10 cellular contexts compared by ENCODE assay signal in the genomic region with DNA sequence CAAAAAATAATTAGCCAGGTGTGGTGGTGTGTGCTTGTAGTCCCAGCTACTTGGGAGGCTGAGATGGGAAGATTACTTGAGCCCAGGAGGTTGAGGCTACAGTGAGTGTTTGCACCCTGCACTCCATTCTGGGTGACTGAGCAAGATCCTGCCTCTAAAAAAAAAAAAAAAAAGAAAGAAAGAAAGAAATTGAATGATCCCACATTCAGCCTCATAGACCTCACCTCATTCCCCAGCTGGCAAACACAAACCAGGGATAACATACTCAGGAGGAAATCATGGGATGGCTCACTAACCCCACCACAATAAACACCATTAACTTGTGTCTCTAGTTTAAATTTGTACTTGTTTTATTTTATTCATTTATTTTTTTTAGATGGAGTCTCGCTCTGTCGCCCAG. TPM values are rescaled to one million over a fixed set of nuclear protein-coding genes. Genes with fewer than 3 reads are reported as not detected.
DNase-seq lines count a peak whose midpoint lies in the region; ATAC-seq and TF ChIP-seq lines count a peak whose summit lies in the region.
"Had no signal": no experiment of that assay in that cellular context is flagged by ENCODE, and none has a peak within 500 bp of the region (broad histone marks: within the 10 kb centered on the region; RNA-seq: fewer than 3 reads in every experiment).

No MANE protein-coding gene starts in this region.

- H3K9me3 Mint-ChIP-seq in dendritic cell treated with granulocyte-macrophage colony-stimulating factor and Interleukin-4, amounts not matched to agents 40 ng/mL and 50 ng/mL, for 4 days, result no peaks in the 10 kb centered on the region

- peak overlapping the region; percentile 56 for H3K27ac Mint-ChIP-seq in dendritic cell treated with granulocyte-macrophage colony-stimulating factor and Interleukin-4, amounts not matched to agents 40 ng/mL and 50 ng/mL, for 4 days

- 97 to 100% (median 100%) methylated on average over 2 of the region's 2 CpGs for WGBS in psoas muscle, 3 donors

- H3K9me3 ChIP-seq in BLaER1 treated with 17β-estradiol and CSF1 and Interleukin-3, amounts not matched to agents 10 nM and 100 nM (replicated peaks in 1 of 11), result no peaks in the 10 kb centered on the region
- no peaks in the 10 kb centered on the region for H3K9me3 ChIP-seq in Karpas-422 (ENCODE audit: low read length)
- no peaks in the 10 kb centered on the region for H3K9me3 ChIP-seq in psoas muscle

- no peak for TF ChIP-seq CTCF in psoas muscle (IDR thresholded peaks at IDR 0.05)

- intact Hi-C loops in dendritic cell treated with granulocyte-macrophage colony-stimulating factor and Interleukin-4, amounts not matched to agents 40 ng/mL and 50 ng/mL, for 4 days (cut with micrococcal nuclease), result loop anchor here (2.0 to 5.0 kb wide), 3 partner anchors 42 to 159 kb away; a partner anchor contains a TSS
- intact Hi-C loops in psoas muscle (cut with DNase I), result loop anchor here (5.0 to 10.0 kb wide), 3 partner anchors 44 to 146 kb away; a partner anchor contains a TSS

- H3K4me2 ChIP-seq in BLaER1 treated with 17β-estradiol and CSF1 and Interleukin-3, amounts not matched to agents 10 nM and 100 nM, result peak overlapping the region in 4 of 11 experiments; percentile 46 to 70 (median 56); a peak in 6 of 22 replicates
- no peak overlapping the region for H3K4me2 ChIP-seq in Karpas-422 (ENCODE audit: low read depth, low read length, poor library complexity, severe bottlenecking)

- H3K4me1 Mint-ChIP-seq in dendritic cell treated with granulocyte-macrophage colony-stimulating factor and Interleukin-4, amounts not matched to agents 40 ng/mL and 50 ng/mL, for 4 days (ENCODE audit: low read depth), result peaks cover 74% of the 10 kb centered on the region

- H3K27me3 ChIP-seq in BLaER1 treated with 17β-estradiol and CSF1 and Interleukin-3, amounts not matched to agents 10 nM and 100 nM, result no peaks in the 10 kb centered on the region
- H3K27me3 ChIP-seq in Karpas-422 (ENCODE audit: low read length) (no peaks in the 10 kb centered on the region), psoas muscle (ENCODE audit: insufficient read depth in 3 of 3, low read length in 2 of 3) (no peaks in the 10 kb centered on the region)

- no peaks in the 10 kb centered on the region for H3K9me2 ChIP-seq in Karpas-422 (replicated peaks; ENCODE audit: insufficient read depth, low read length)

- ATAC-seq in psoas muscle, result no peak
- ATAC-seq in GM18870 (IDR thresholded peaks at IDR 0.05; ENCODE audit: unreplicated experiment), result no peak

- peaks cover 91% of the 10 kb centered on the region for H3K36me3 Mint-ChIP-seq in dendritic cell treated with granulocyte-macrophage colony-stimulating factor and Interleukin-4, amounts not matched to agents 40 ng/mL and 50 ng/mL, for 4 days (ENCODE audit: low read depth)

- H3K4me3 Mint-ChIP-seq in dendritic cell treated with granulocyte-macrophage colony-stimulating factor and Interleukin-4, amounts not matched to agents 40 ng/mL and 50 ng/mL, for 4 days, result no peak overlapping the region

- H3K4me1 ChIP-seq in BLaER1 treated with 17β-estradiol and CSF1 and Interleukin-3, amounts not matched to agents 10 nM and 100 nM, result peaks cover 0 to 88% (median 38%) of the 10 kb centered on the region in 10 experiments; a peak in 14 of 20 replicates
- peaks cover 33% of the 10 kb centered on the region for H3K4me1 ChIP-seq in Karpas-422 (ENCODE audit: low read length)
- peaks cover 41% of the 10 kb centered on the region for H3K4me1 ChIP-seq in psoas muscle

- no peak for DNase-seq in Karpas-422
- no peak for DNase-seq in psoas muscle
- no peak for DNase-seq in KG1 (lab: John Stamatoyannopoulos, UW)
- DNase-seq in GM03348 (ENCODE audit: low spot score), result no peak
- no peak for DNase-seq in NCI-H2081 (lab: John Stamatoyannopoulos, UW)
- DNase-seq: NCI-H748 treated with DMSO at 0.1 percent for 48 hours, SW 1271 had no signal

- peaks cover 0 to 4% (median 0%) of the 10 kb centered on the region in 11 experiments; a peak in 1 of 22 replicates for H4K20me1 ChIP-seq in BLaER1 treated with 17β-estradiol and CSF1 and Interleukin-3, amounts not matched to agents 10 nM and 100 nM
- H4K20me1 ChIP-seq in Karpas-422 (ENCODE audit: insufficient read depth, low read depth, low read length), result no peaks in the 10 kb centered on the region

- peak overlapping the region in 4 of 11 experiments; percentile 1 to 47 (median 25); a peak in 5 of 22 replicates for H3K9ac ChIP-seq in BLaER1 treated with 17β-estradiol and CSF1 and Interleukin-3, amounts not matched to agents 10 nM and 100 nM
- H3K9ac ChIP-seq in Karpas-422 (ENCODE audit: low read length), result no peak overlapping the region

- no peak overlapping the region for H2AFZ ChIP-seq in Karpas-422 (ENCODE audit: low read length)

- H3K36me3 ChIP-seq in BLaER1 treated with 17β-estradiol and CSF1 and Interleukin-3, amounts not matched to agents 10 nM and 100 nM, result peaks cover 43 to 99% (median 96%) of the 10 kb centered on the region in 11 experiments
- peaks cover 34% of the 10 kb centered on the region; the same call in 1 of the 2 replicates for H3K36me3 ChIP-seq in Karpas-422 (ENCODE audit: insufficient read depth, low read length)
- H3K36me3 ChIP-seq in psoas muscle (ENCODE audit: insufficient read depth in 1 of 2, low read depth in 1 of 2), result peaks cover 9 to 77% of the 10 kb centered on the region in 2 donors

- H3K27me3 Mint-ChIP-seq in dendritic cell treated with granulocyte-macrophage colony-stimulating factor and Interleukin-4, amounts not matched to agents 40 ng/mL and 50 ng/mL, for 4 days, result no peaks in the 10 kb centered on the region

- H3K79me2 ChIP-seq in Karpas-422 (ENCODE audit: low read length), result peaks cover 2% of the 10 kb centered on the region

- H3K27ac ChIP-seq in BLaER1 treated with 17β-estradiol and CSF1 and Interleukin-3, amounts not matched to agents 10 nM and 100 nM, result peak overlapping the region in 8 of 11 experiments; percentile 14 to 62 (median 35); a peak in 11 of 22 replicates
- H3K27ac ChIP-seq in Karpas-422 (ENCODE audit: low read length) (peak overlapping the region; percentile 50), psoas muscle (peak overlapping the region; percentile 71)

- H3K4me3 ChIP-seq in BLaER1 treated with 17β-estradiol and CSF1 and Interleukin-3, amounts not matched to agents 10 nM and 100 nM, result no peak overlapping the region
- H3K4me3 ChIP-seq in Karpas-422 (ENCODE audit: low read length) (no peak overlapping the region), psoas muscle (no peak overlapping the region)

RNA-seq across cellular contexts. Expression of a gene that starts 8.5 kb away (rescaled TPM):
- total RNA-seq in Karpas-422 (2014; rRNA removed; shearing (Covaris generic); ENCODE audit: low replicate concordance), result 113 and 121 TPM in 2 replicates
- total RNA-seq in psoas muscle, result 100 to 1,000 TPM; 120 to 196 (median 162) TPM
- 100 to 1,000 TPM in 2 of 3 donors, 10 to 100 TPM in 1; 76.7 to 199 (median 130) TPM for polyA plus RNA-seq in psoas muscle

RNA-seq across cellular contexts. Expression of a gene that starts 41.5 kb away (rescaled TPM):
- total RNA-seq in Karpas-422 (2014; rRNA removed; shearing (Covaris generic); ENCODE audit: low replicate concordance), result 141 and 150 TPM in 2 replicates
- total RNA-seq in psoas muscle, result 100 to 1,000 TPM; 101 to 192 (median 129) TPM
- polyA plus RNA-seq in psoas muscle, result 100 to 1,000 TPM in 2 of 3 donors, 10 to 100 TPM in 1; 97.2 to 179 (median 108) TPM
